1 cellular context compared by ENCODE assay signal in the genomic region with DNA sequence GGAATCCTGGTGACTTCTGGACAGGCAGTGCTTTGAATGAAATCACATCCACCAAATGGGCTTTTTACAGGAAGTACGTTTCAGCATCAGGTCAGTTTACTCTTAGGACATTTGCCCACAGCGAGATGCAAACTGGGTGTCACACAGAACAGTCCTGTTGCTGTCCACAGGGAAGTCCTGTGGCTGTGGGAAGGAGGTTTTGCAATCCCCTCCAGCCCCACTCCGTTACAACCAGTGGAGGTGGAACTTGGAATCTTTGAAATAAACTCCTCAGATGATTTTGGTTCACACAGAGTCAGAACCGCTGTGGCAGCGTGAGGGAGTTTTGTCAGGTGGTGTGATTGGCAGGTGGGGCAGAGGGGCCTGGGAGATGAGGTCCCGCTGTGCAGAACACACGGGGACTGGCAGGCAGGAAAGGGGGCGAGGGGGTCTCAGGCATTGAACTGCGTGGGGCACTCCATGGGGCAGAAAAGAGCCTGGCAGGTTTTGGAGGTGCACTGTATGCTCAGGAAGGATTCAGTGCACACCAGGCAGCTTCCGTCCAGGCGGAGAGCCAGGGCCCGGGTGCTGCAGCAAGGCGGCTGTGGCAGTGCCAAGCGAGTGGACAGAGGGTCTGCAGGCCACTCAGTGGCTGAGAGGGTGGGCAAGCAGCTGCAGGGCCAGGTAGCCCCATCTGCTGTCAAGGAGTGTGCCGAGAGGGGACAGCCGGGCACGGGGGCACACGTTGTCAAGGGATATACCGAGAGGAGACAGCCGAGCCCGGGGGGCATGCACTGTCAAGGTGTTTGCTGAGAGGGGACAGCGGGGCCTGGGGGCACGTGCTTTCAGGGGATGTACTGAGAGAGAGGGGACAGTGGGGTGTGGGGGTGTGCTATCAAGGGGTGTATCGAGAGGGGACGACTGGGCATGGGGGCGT.
TF ChIP-seq lines count a peak whose summit lies in the region.

No MANE protein-coding gene starts in this region.

TF ChIP-seq in GM23338, 12 proteins besides CTCF, POLR2A, EP300 and RAD21 (continued from another document):
- TF ChIP-seq, protein P1, sequence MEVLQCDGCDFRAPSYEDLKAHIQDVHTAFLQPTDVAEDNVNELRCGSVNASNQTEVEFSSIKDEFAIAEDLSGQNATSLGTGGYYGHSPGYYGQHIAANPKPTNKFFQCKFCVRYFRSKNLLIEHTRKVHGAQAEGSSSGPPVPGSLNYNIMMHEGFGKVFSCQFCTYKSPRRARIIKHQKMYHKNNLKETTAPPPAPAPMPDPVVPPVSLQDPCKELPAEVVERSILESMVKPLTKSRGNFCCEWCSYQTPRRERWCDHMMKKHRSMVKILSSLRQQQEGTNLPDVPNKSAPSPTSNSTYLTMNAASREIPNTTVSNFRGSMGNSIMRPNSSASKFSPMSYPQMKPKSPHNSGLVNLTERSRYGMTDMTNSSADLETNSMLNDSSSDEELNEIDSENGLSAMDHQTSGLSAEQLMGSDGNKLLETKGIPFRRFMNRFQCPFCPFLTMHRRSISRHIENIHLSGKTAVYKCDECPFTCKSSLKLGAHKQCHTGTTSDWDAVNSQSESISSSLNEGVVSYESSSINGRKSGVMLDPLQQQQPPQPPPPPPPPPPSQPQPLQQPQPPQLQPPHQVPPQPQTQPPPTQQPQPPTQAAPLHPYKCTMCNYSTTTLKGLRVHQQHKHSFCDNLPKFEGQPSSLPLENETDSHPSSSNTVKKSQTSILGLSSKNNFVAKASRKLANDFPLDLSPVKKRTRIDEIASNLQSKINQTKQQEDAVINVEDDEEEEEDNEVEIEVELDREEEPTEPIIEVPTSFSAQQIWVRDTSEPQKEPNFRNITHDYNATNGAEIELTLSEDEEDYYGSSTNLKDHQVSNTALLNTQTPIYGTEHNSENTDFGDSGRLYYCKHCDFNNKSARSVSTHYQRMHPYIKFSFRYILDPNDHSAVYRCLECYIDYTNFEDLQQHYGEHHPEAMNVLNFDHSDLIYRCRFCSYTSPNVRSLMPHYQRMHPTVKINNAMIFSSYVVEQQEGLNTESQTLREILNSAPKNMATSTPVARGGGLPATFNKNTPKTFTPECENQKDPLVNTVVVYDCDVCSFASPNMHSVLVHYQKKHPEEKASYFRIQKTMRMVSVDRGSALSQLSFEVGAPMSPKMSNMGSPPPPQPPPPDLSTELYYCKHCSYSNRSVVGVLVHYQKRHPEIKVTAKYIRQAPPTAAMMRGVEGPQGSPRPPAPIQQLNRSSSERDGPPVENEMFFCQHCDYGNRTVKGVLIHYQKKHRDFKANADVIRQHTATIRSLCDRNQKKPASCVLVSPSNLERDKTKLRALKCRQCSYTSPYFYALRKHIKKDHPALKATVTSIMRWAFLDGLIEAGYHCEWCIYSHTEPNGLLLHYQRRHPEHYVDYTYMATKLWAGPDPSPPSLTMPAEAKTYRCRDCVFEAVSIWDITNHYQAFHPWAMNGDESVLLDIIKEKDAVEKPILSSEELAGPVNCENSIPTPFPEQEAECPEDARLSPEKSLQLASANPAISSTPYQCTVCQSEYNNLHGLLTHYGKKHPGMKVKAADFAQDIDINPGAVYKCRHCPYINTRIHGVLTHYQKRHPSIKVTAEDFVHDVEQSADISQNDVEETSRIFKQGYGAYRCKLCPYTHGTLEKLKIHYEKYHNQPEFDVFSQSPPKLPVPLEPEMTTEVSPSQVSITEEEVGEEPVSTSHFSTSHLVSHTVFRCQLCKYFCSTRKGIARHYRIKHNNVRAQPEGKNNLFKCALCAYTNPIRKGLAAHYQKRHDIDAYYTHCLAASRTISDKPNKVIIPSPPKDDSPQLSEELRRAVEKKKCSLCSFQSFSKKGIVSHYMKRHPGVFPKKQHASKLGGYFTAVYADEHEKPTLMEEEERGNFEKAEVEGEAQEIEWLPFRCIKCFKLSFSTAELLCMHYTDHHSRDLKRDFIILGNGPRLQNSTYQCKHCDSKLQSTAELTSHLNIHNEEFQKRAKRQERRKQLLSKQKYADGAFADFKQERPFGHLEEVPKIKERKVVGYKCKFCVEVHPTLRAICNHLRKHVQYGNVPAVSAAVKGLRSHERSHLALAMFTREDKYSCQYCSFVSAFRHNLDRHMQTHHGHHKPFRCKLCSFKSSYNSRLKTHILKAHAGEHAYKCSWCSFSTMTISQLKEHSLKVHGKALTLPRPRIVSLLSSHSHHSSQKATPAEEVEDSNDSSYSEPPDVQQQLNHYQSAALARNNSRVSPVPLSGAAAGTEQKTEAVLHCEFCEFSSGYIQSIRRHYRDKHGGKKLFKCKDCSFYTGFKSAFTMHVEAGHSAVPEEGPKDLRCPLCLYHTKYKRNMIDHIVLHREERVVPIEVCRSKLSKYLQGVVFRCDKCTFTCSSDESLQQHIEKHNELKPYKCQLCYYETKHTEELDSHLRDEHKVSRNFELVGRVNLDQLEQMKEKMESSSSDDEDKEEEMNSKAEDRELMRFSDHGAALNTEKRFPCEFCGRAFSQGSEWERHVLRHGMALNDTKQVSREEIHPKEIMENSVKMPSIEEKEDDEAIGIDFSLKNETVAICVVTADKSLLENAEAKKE (CRISPR knock-in tag; IDR thresholded peaks at IDR 0.05), result no peak
- TF ChIP-seq JUNB (IDR thresholded peaks at IDR 0.05; ENCODE audit: unreplicated experiment), result no peak
